Comparison of ENCODE assay signal across 2 cellular contexts in the genomic region with DNA sequence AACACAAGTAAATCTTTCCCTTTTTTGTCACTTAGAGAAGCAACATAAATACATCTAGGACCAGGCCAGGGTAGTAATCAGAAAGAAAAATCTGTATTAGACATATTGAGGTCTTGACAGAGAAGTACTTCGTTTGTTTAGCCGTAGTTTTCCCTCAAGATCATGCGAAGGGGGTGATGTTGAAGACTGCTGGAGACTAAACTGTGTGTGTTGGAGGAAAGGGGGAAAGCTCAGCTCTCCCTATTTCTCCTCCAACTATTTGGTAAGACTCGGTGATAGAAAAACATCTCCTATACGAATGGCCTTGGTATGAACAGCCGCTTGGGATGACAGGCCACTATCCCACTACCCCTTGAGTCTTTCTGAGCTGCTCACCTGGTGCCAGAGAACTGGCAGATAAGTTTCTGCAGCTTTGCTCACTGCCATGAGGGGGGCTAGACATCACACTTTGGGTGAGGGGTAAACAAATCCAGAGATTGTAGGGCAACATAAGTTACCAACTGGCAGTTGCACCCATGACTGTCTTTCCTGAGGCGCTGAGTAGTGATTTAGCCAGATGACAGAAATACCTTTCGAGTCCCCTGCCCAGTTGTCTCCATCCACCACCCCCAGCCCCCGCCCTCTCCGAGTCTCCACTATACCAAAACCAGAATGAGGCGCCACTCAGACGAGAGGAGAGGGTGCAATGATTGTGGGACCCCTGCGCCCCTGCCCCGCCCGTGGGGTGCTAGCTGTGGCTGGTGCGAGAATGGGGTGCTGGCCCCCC.
TF ChIP-seq lines count a peak whose summit lies in the region.

No MANE protein-coding gene starts in this region.

TF ChIP-seq in A549, 52 proteins besides CTCF, POLR2A, EP300 and RAD21:
- no peak for TF ChIP-seq GATA3 (IDR thresholded peaks at IDR 0.05; ENCODE audit: borderline replicate concordance)
TF ChIP-seq in A549: peak in this region for 0.

TF ChIP-seq in K562, 482 proteins besides CTCF, POLR2A, EP300 and RAD21:
- TF ChIP-seq ZBTB7A (IDR thresholded peaks at IDR 0.05; ENCODE audit: borderline replicate concordance, control insufficient read depth, low read depth, low read length) (peak; percentile 41; the same call in 1 of the 2 replicates), CREM (IDR thresholded peaks at IDR 0.05; ENCODE audit: low read depth) (no peak), EGR1 (conservative IDR thresholded peaks at IDR 0.05) (peak; percentile 28; the same call in 1 of the 2 replicates), ZNF766 (CRISPR knock-in tag; conservative IDR thresholded peaks at IDR 0.05) (no peak), HIVEP1 (CRISPR knock-in tag; IDR thresholded peaks at IDR 0.05) (no peak), SIX5 (IDR thresholded peaks at IDR 0.05; ENCODE audit: borderline replicate concordance in 1 of 2, insufficient read depth in 1 of 2, low read depth in 1 of 2, low read length in 2 of 2) (no peak), EWSR1 (IDR thresholded peaks at IDR 0.05; ENCODE audit: borderline replicate concordance, low read depth, partially characterized antibody) (no peak), STAG1 (CRISPR knock-in tag; IDR thresholded peaks at IDR 0.05; ENCODE audit: borderline replicate concordance) (no peak), NUFIP1 (IDR thresholded peaks at IDR 0.05; ENCODE audit: partially characterized antibody) (no peak), ZSCAN29 (IDR thresholded peaks at IDR 0.05) (no peak), ZNF232 (CRISPR knock-in tag; IDR thresholded peaks at IDR 0.05) (no peak), BMI1 (IDR thresholded peaks at IDR 0.05; ENCODE audit: low read length) (no peak), ZNF174 (CRISPR knock-in tag; IDR thresholded peaks at IDR 0.05) (no peak), TBP (optimal IDR thresholded peaks at IDR 0.05; ENCODE audit: low read depth, low read length) (no peak), SAP30 (IDR thresholded peaks at IDR 0.05; ENCODE audit: borderline replicate concordance, insufficient read depth, low read depth, low read length, poor library complexity, severe bottlenecking) (peak; percentile 13)
- TF ChIP-seq, protein P1, sequence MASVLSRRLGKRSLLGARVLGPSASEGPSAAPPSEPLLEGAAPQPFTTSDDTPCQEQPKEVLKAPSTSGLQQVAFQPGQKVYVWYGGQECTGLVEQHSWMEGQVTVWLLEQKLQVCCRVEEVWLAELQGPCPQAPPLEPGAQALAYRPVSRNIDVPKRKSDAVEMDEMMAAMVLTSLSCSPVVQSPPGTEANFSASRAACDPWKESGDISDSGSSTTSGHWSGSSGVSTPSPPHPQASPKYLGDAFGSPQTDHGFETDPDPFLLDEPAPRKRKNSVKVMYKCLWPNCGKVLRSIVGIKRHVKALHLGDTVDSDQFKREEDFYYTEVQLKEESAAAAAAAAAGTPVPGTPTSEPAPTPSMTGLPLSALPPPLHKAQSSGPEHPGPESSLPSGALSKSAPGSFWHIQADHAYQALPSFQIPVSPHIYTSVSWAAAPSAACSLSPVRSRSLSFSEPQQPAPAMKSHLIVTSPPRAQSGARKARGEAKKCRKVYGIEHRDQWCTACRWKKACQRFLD (CRISPR knock-in tag; IDR thresholded peaks at IDR 0.05), result 0 out of 2 replicates have a peak, but pooled peaks have one; percentile 36
